ENCODE assay signal across 36 cellular contexts in genomic region chr4:150055467-150055866, GRCh38. TPM values are rescaled to one million over a fixed set of nuclear protein-coding genes. Genes with fewer than 3 reads are reported as not detected.
"Had no signal": no experiment of that assay in that cellular context is flagged by ENCODE, and none has a peak within 500 bp of the region (broad histone marks: within the 10 kb centered on the region; RNA-seq: fewer than 3 reads in every experiment).

No MANE protein-coding gene starts in this region.

- H3K4me3 ChIP-seq: ascending aorta, cardiac muscle cell had no signal

- H3K9me3 Mint-ChIP-seq: activated CD4-positive, alpha-beta T cell treated with anti-CD3 and anti-CD28 coated beads, Interleukin-2, amount 10 ng/mL, durations not matched to agents 24 days and 14 days; activated naive CD4-positive, alpha-beta T cell treated with anti-CD3 and anti-CD28 coated beads, Interleukin-2, amount 10 ng/mL, durations not matched to agents 7 days and 5 days; activated naive CD4-positive, alpha-beta T cell treated with anti-CD3 and anti-CD28 coated beads, Interleukin-2, amount 50 U/mL, for 24 hours; activated T-helper 2 cell treated with anti-CD3 and anti-CD28 coated beads, Interferon-gamma antibody, Interleukin-2, Interleukin-4, amounts not matched to agents 10 μg/mL and 5 μg/mL and 100 μg/mL, durations not matched to agents 14 hours and 24 hours and 36 hours; T-helper 1 cell treated with Interleukin-12 subunit alpha and Interleukin-12 subunit beta and Interleukin-4 antibody, amounts not matched to agents 30 μg/mL and 1 μg/mL, for 36 hours; T-helper 2 cell treated with Interferon-gamma antibody and Interleukin-4, amounts not matched to agents 5 μg/mL and 100 μg/mL, for 36 hours had no signal

- H3K36me3 Mint-ChIP-seq: activated CD4-positive, alpha-beta memory T cell treated with anti-CD3 and anti-CD28 coated beads for 36 hours; activated CD8-positive, alpha-beta memory T cell treated with anti-CD3 and anti-CD28 coated beads, Interleukin-2, amount 10 ng/mL, durations not matched to agents 7 days and 5 days; activated naive CD4-positive, alpha-beta T cell treated with anti-CD3 and anti-CD28 coated beads, Interleukin-2, amount 10 ng/mL, durations not matched to agents 7 days and 5 days; activated naive CD4-positive, alpha-beta T cell treated with anti-CD3 and anti-CD28 coated beads, Interleukin-2, amount 50 U/mL, for 24 hours; activated naive CD8-positive, alpha-beta T cell; activated naive CD8-positive, alpha-beta T cell treated with anti-CD3 and anti-CD28 coated beads, Interleukin-2, amount 10 ng/mL, durations not matched to agents 7 days and 5 days; brain had no signal

- H3K9me3 ChIP-seq: ascending aorta had no signal

- ATAC-seq: activated CD8-positive, alpha-beta memory T cell treated with anti-CD3 and anti-CD28 coated beads, Interleukin-2, amount 10 ng/mL, durations not matched to agents 7 days and 5 days; activated CD8-positive, alpha-beta T cell treated with anti-CD3 and anti-CD28 coated beads, Interleukin-2, amount 10 ng/mL, durations not matched to agents 7 days and 5 days; activated naive CD8-positive, alpha-beta T cell treated with anti-CD3 and anti-CD28 coated beads, Interleukin-2, amount 50 U/mL, for 24 hours had no signal

- H3K4me3 Mint-ChIP-seq: activated B cell treated with CpG ODN at 0.5 μM for 24 hours; activated CD4-positive, alpha-beta memory T cell treated with anti-CD3 and anti-CD28 coated beads for 36 hours; activated CD4-positive, alpha-beta T cell treated with anti-CD3 and anti-CD28 coated beads, Interleukin-2, amount 10 ng/mL, durations not matched to agents 24 days and 14 days; activated CD8-positive, alpha-beta memory T cell treated with anti-CD3 and anti-CD28 coated beads, Interleukin-2, amount 10 ng/mL, durations not matched to agents 7 days and 5 days; activated CD8-positive, alpha-beta T cell treated with anti-CD3 and anti-CD28 coated beads, Interleukin-2, amount 10 ng/mL, durations not matched to agents 7 days and 5 days; activated naive CD4-positive, alpha-beta T cell treated with anti-CD3 and anti-CD28 coated beads, Interleukin-2, amount 10 ng/mL, durations not matched to agents 7 days and 5 days; activated naive CD4-positive, alpha-beta T cell treated with anti-CD3 and anti-CD28 coated beads, Interleukin-2, amount 50 U/mL, for 24 hours; activated naive CD8-positive, alpha-beta T cell; activated naive CD8-positive, alpha-beta T cell treated with anti-CD3 and anti-CD28 coated beads, Interleukin-2, amount 10 ng/mL, durations not matched to agents 7 days and 5 days; activated naive CD8-positive, alpha-beta T cell treated with anti-CD3 and anti-CD28 coated beads, Interleukin-2, amount 50 U/mL, for 24 hours; activated T-cell treated with anti-CD3 and anti-CD28 coated beads, Interleukin-2, amount 50 U/mL, for 24 hours; brain; central memory CD8-positive, alpha-beta T cell; T-helper 1 cell treated with Interleukin-12 subunit alpha and Interleukin-12 subunit beta and Interleukin-4 antibody, amounts not matched to agents 30 μg/mL and 1 μg/mL, for 36 hours; T-helper 2 cell treated with Interferon-gamma antibody and Interleukin-4, amounts not matched to agents 5 μg/mL and 100 μg/mL, for 36 hours had no signal

- H3K4me1 ChIP-seq: ascending aorta had no signal

- H3K27ac ChIP-seq: ascending aorta, cardiac muscle cell, VCaP had no signal

- FAIRE-seq: bronchial epithelial cell had no signal

- DNase-seq: activated B cell treated with CpG ODN at 0.5 μM for 24 hours; activated CD4-positive, alpha-beta memory T cell treated with anti-CD3 and anti-CD28 coated beads for 36 hours; activated CD4-positive, alpha-beta T cell treated with anti-CD3 and anti-CD28 coated beads for 4 hours; activated CD4-positive, alpha-beta T cell treated with anti-CD3 and anti-CD28 coated beads, Interleukin-2, amount 10 ng/mL, durations not matched to agents 24 days and 14 days; activated CD4-positive, alpha-beta T cell treated with anti-CD3 and anti-CD28 coated beads, Interleukin-2, amount 50 U/mL, for 1 hour; activated CD4-positive, alpha-beta T cell treated with anti-CD3 and anti-CD28 coated beads, Interleukin-2, amount 50 U/mL, for 4 hours; activated CD4-positive, CD25-positive, alpha-beta regulatory T cell treated with anti-CD3 and anti-CD28 coated beads, Interleukin-2, amount 50 U/mL, for 72 hours; activated CD8-positive, alpha-beta memory T cell treated with anti-CD3 and anti-CD28 coated beads for 24 hours; activated CD8-positive, alpha-beta memory T cell treated with anti-CD3 and anti-CD28 coated beads, Interleukin-2, amount 10 ng/mL, durations not matched to agents 7 days and 5 days; activated CD8-positive, alpha-beta memory T cell treated with anti-CD3 and anti-CD28 coated beads, Interleukin-2, amount 50 U/mL, for 48 hours; activated CD8-positive, alpha-beta T cell treated with anti-CD3 and anti-CD28 coated beads, Interleukin-2, amount 10 ng/mL, durations not matched to agents 7 days and 5 days; activated effector memory CD4-positive, alpha-beta T cell treated with Interleukin-2 at 50 U/mL for 16 hours; activated gamma-delta T cell; activated naive CD4-positive, alpha-beta T cell treated with anti-CD3 and anti-CD28 coated beads, Interleukin-2, amount 10 ng/mL, durations not matched to agents 7 days and 5 days; activated naive CD4-positive, alpha-beta T cell treated with Interleukin-2 at 50 U/mL for 16 hours; activated naive CD8-positive, alpha-beta T cell treated with anti-CD3 and anti-CD28 coated beads, Interleukin-2, amount 10 ng/mL, durations not matched to agents 7 days and 5 days; activated naive CD8-positive, alpha-beta T cell treated with anti-CD3 and anti-CD28 coated beads, Interleukin-2, amount 50 U/mL, for 24 hours; activated T-cell treated with anti-CD3 and anti-CD28 coated beads, Interleukin-2, amount 50 U/mL, for 24 hours; activated T-cell treated with anti-CD3 and anti-CD28 coated beads, Interleukin-2, amount 50 U/mL, for 48 hours; amygdala; anterior cingulate cortex; caudate nucleus; cerebellar nuclear complex; T-helper 2 cell; T-helper 9 cell had no signal

- H3K27me3 Mint-ChIP-seq: activated B cell treated with CpG ODN at 0.5 μM for 24 hours; activated CD8-positive, alpha-beta memory T cell treated with anti-CD3 and anti-CD28 coated beads, Interleukin-2, amount 10 ng/mL, durations not matched to agents 7 days and 5 days; activated naive CD4-positive, alpha-beta T cell treated with anti-CD3 and anti-CD28 coated beads, Interleukin-2, amount 10 ng/mL, durations not matched to agents 7 days and 5 days; activated naive CD8-positive, alpha-beta T cell treated with anti-CD3 and anti-CD28 coated beads, Interleukin-2, amount 10 ng/mL, durations not matched to agents 7 days and 5 days; activated naive CD8-positive, alpha-beta T cell treated with anti-CD3 and anti-CD28 coated beads, Interleukin-2, amount 50 U/mL, for 24 hours; activated T-cell treated with anti-CD3 and anti-CD28 coated beads, Interleukin-2, amount 50 U/mL, for 24 hours; brain had no signal

- H3K27ac Mint-ChIP-seq: activated B cell treated with CpG ODN at 0.5 μM for 24 hours; activated CD4-positive, alpha-beta memory T cell treated with anti-CD3 and anti-CD28 coated beads for 36 hours; activated CD4-positive, alpha-beta T cell treated with anti-CD3 and anti-CD28 coated beads, Interleukin-2, amount 10 ng/mL, durations not matched to agents 24 days and 14 days; activated CD8-positive, alpha-beta memory T cell treated with anti-CD3 and anti-CD28 coated beads, Interleukin-2, amount 10 ng/mL, durations not matched to agents 7 days and 5 days; activated CD8-positive, alpha-beta T cell treated with anti-CD3 and anti-CD28 coated beads, Interleukin-2, amount 10 ng/mL, durations not matched to agents 7 days and 5 days; activated naive CD4-positive, alpha-beta T cell treated with anti-CD3 and anti-CD28 coated beads, Interleukin-2, amount 10 ng/mL, durations not matched to agents 7 days and 5 days; activated naive CD4-positive, alpha-beta T cell treated with anti-CD3 and anti-CD28 coated beads, Interleukin-2, amount 50 U/mL, for 24 hours; activated naive CD8-positive, alpha-beta T cell; activated naive CD8-positive, alpha-beta T cell treated with anti-CD3 and anti-CD28 coated beads, Interleukin-2, amount 10 ng/mL, durations not matched to agents 7 days and 5 days; activated naive CD8-positive, alpha-beta T cell treated with anti-CD3 and anti-CD28 coated beads, Interleukin-2, amount 50 U/mL, for 24 hours; activated T-cell treated with anti-CD3 and anti-CD28 coated beads, Interleukin-2, amount 50 U/mL, for 24 hours; activated T-helper 2 cell treated with anti-CD3 and anti-CD28 coated beads, Interferon-gamma antibody, Interleukin-2, Interleukin-4, amounts not matched to agents 10 μg/mL and 5 μg/mL and 100 μg/mL, durations not matched to agents 14 hours and 24 hours and 36 hours; brain; T-helper 1 cell treated with Interleukin-12 subunit alpha and Interleukin-12 subunit beta and Interleukin-4 antibody, amounts not matched to agents 30 μg/mL and 1 μg/mL, for 36 hours; T-helper 2 cell treated with Interferon-gamma antibody and Interleukin-4, amounts not matched to agents 5 μg/mL and 100 μg/mL, for 36 hours had no signal

- H3K27me3 ChIP-seq: ascending aorta, cardiac muscle cell had no signal

- H3K4me1 Mint-ChIP-seq: activated B cell treated with CpG ODN at 0.5 μM for 24 hours; activated CD4-positive, alpha-beta T cell treated with anti-CD3 and anti-CD28 coated beads, Interleukin-2, amount 10 ng/mL, durations not matched to agents 24 days and 14 days; activated CD8-positive, alpha-beta memory T cell treated with anti-CD3 and anti-CD28 coated beads, Interleukin-2, amount 10 ng/mL, durations not matched to agents 7 days and 5 days; activated naive CD4-positive, alpha-beta T cell treated with anti-CD3 and anti-CD28 coated beads, Interleukin-2, amount 10 ng/mL, durations not matched to agents 7 days and 5 days; activated naive CD4-positive, alpha-beta T cell treated with anti-CD3 and anti-CD28 coated beads, Interleukin-2, amount 50 U/mL, for 24 hours; activated naive CD8-positive, alpha-beta T cell treated with anti-CD3 and anti-CD28 coated beads, Interleukin-2, amount 10 ng/mL, durations not matched to agents 7 days and 5 days; activated naive CD8-positive, alpha-beta T cell treated with anti-CD3 and anti-CD28 coated beads, Interleukin-2, amount 50 U/mL, for 24 hours; brain; central memory CD8-positive, alpha-beta T cell had no signal

- H3K36me3 ChIP-seq: ascending aorta, cardiac muscle cell had no signal

RNA-seq across cellular contexts. Expression of gene DCLK2, which starts 22.8 kb away (rescaled TPM):
- total RNA-seq: activated CD4-positive, alpha-beta memory T cell treated with anti-CD3 and anti-CD28 coated beads for 36 hours; activated CD4-positive, alpha-beta T cell treated with anti-CD3 and anti-CD28 coated beads, Interleukin-2, amount 10 ng/mL, durations not matched to agents 24 days and 14 days; activated CD8-positive, alpha-beta T cell treated with anti-CD3 and anti-CD28 coated beads, Interleukin-2, amount 10 ng/mL, durations not matched to agents 7 days and 5 days; activated naive CD8-positive, alpha-beta T cell treated with anti-CD3 and anti-CD28 coated beads, Interleukin-2, amount 10 ng/mL, durations not matched to agents 7 days and 5 days; bronchial epithelial cell had no signal
